ENCODE assay signal across 17 cellular contexts in genomic region chr7:111873963-111874693, GRCh38.
A peak's percentile ranks its signal among the peaks of the same experiment; 100 is the strongest.
DNase-seq lines count a peak whose midpoint lies in the region; ATAC-seq, FAIRE-seq and TF ChIP-seq lines count a peak whose summit lies in the region.
"Had no signal": no experiment of that assay in that cellular context is flagged by ENCODE, and none has a peak within 500 bp of the region (broad histone marks: within the 10 kb centered on the region; RNA-seq: fewer than 3 reads in every experiment).

No MANE protein-coding gene starts in this region.

- H3K27me3 Mint-ChIP-seq in stimulated activated naive CD8-positive, alpha-beta T cell treated with anti-CD3 and anti-CD28 coated beads, Interleukin-15, amount 100 ng/mL, for 72 hours: peaks cover 13% of the 10 kb centered on the region

- H3K4me1 ChIP-seq in heart left ventricle (peaks cover 0 to 23% (median 14%) of the 10 kb centered on the region in 12 donors), kidney (ENCODE audit: control insufficient read depth in 1 of 2, insufficient read depth in 1 of 2, low read depth in 1 of 2, low read length in 2 of 2) (peaks cover 7 to 16% of the 10 kb centered on the region in 2 donors), upper lobe of left lung (peaks cover 6 to 12% (median 9%) of the 10 kb centered on the region in 4 donors)

- DNase-seq in heart left ventricle (no peak), Right ventricle myocardium superior (no peak), dermis microvascular lymphatic vessel endothelial cell (ENCODE audit: low read depth in 2 of 2) (peak; percentile 14 to 66), kidney (no peak), upper lobe of left lung (no peak), GM19239 (ENCODE audit: insufficient read length, low spot score) (no peak)
- DNase-seq in stimulated activated naive CD8-positive, alpha-beta T cell treated with anti-CD3 and anti-CD28 coated beads, Interleukin-15, amount 100 ng/mL, for 72 hours: no peak
- no peak for DNase-seq in stimulated activated CD4-positive, alpha-beta T cell treated with anti-CD3 and anti-CD28 coated beads, Interleukin-4, amount 100 ng/mL, for 1 hour
- DNase-seq: activated effector memory CD4-positive, alpha-beta T cell treated with Interleukin-2 at 50 U/mL for 16 hours; body of pancreas; naive thymus-derived CD8-positive, alpha-beta T cell; NCI-H1436; NCI-H526 had no signal

- peaks cover 0 to 27% (median 6%) of the 10 kb centered on the region in 9 donors for H3K36me3 ChIP-seq in heart left ventricle
- H3K36me3 ChIP-seq in kidney (ENCODE audit: control insufficient read depth in 1 of 2, insufficient read depth in 2 of 2, low read length in 2 of 2): no peaks in the 10 kb centered on the region
- H3K36me3 ChIP-seq in upper lobe of left lung: peaks cover 0 to 62% (median 5%) of the 10 kb centered on the region in 4 donors
- H3K36me3 ChIP-seq: suprapubic skin had no signal

- H3K27me3 ChIP-seq in heart left ventricle: no peaks in the 10 kb centered on the region
- H3K27me3 ChIP-seq in upper lobe of left lung: no peaks in the 10 kb centered on the region
- H3K27me3 ChIP-seq: body of pancreas, suprapubic skin had no signal

- WGBS in heart left ventricle, 4 donors: 26 to 53% (median 37%) methylated on average over 2 of the region's 2 CpGs
- 25 to 52% methylated on average over 2 of the region's 2 CpGs for WGBS in upper lobe of left lung, 2 donors

- H3K9me3 ChIP-seq in heart left ventricle (peaks cover 0 to 4% (median 0%) of the 10 kb centered on the region in 12 donors), kidney (ENCODE audit: control insufficient read depth in 1 of 2, low read length in 2 of 2) (no peaks in the 10 kb centered on the region), upper lobe of left lung (no peaks in the 10 kb centered on the region)
- H3K9me3 ChIP-seq: body of pancreas, suprapubic skin had no signal

- ATAC-seq in heart left ventricle (peak in 3 of 4 donors; percentile 43 to 82 (median 55)), Right ventricle myocardium superior (ENCODE audit: poor library complexity) (no peak), upper lobe of left lung (ENCODE audit: low FRiP score in 2 of 2) (peak in 1 of 2 donors; percentile 37)
- no peak for ATAC-seq in stimulated activated naive CD8-positive, alpha-beta T cell treated with anti-CD3 and anti-CD28 coated beads, Interleukin-15, amount 100 ng/mL, for 72 hours
- ATAC-seq: body of pancreas; naive thymus-derived CD8-positive, alpha-beta T cell had no signal

- H3K4me3 Mint-ChIP-seq in stimulated activated naive CD8-positive, alpha-beta T cell treated with anti-CD3 and anti-CD28 coated beads, Interleukin-15, amount 100 ng/mL, for 72 hours: no peak overlapping the region
- H3K4me3 Mint-ChIP-seq: IgD-negative memory B cell; naive thymus-derived CD8-positive, alpha-beta T cell had no signal

- TF ChIP-seq POLR2A in heart left ventricle (IDR thresholded peaks at IDR 0.05) (no peak), upper lobe of left lung (IDR thresholded peaks at IDR 0.05) (no peak)

- H3K9me3 Mint-ChIP-seq in stimulated activated naive CD8-positive, alpha-beta T cell treated with anti-CD3 and anti-CD28 coated beads, Interleukin-15, amount 100 ng/mL, for 72 hours: peaks cover 0 to 6% of the 10 kb centered on the region in 2 donors

- intact Hi-C loops in heart left ventricle (cut with DNase I): loop anchor here in 1 of 10 donors (5.0 kb wide), 1 partner anchor 333 kb away; the partner anchor contains the start of genes DOCK4 and ZNF277
- intact Hi-C loops in Right ventricle myocardium superior (cut with DNase I): no loop called here
- intact Hi-C loops in kidney (cut with DNase I): no loop called here

- H3K4me1 Mint-ChIP-seq in stimulated activated naive CD8-positive, alpha-beta T cell treated with anti-CD3 and anti-CD28 coated beads, Interleukin-15, amount 100 ng/mL, for 72 hours: no peaks in the 10 kb centered on the region
- H3K4me1 Mint-ChIP-seq: IgD-negative memory B cell; naive thymus-derived CD8-positive, alpha-beta T cell had no signal

- no peak for TF ChIP-seq CTCF in heart left ventricle (IDR thresholded peaks at IDR 0.05)
- TF ChIP-seq CTCF in kidney (IDR thresholded peaks at IDR 0.05; ENCODE audit: borderline replicate concordance, extremely low read depth, insufficient read depth): no peak
- TF ChIP-seq CTCF in upper lobe of left lung (IDR thresholded peaks at IDR 0.05): no peak

- no peak overlapping the region for H3K4me3 ChIP-seq in heart left ventricle
- peak overlapping the region in 1 of 2 donors; percentile 8 for H3K4me3 ChIP-seq in kidney (ENCODE audit: low read length in 2 of 2)
- H3K4me3 ChIP-seq in upper lobe of left lung: no peak overlapping the region
- H3K4me3 ChIP-seq: body of pancreas, suprapubic skin had no signal

- H3K27ac ChIP-seq in heart left ventricle (peak overlapping the region in 9 of 12 donors; percentile 41 to 79 (median 50)), kidney (ENCODE audit: low read depth in 2 of 2, low read length in 2 of 2) (peak overlapping the region; percentile 4 to 5), upper lobe of left lung (peak overlapping the region in 3 of 4 donors; percentile 15 to 55 (median 19))
- H3K27ac ChIP-seq: epithelial cell of prostate, suprapubic skin had no signal

- no peak for TF ChIP-seq EP300 in upper lobe of left lung (IDR thresholded peaks at IDR 0.05)

- H3K27ac Mint-ChIP-seq in stimulated activated naive CD8-positive, alpha-beta T cell treated with anti-CD3 and anti-CD28 coated beads, Interleukin-15, amount 100 ng/mL, for 72 hours: no peak overlapping the region
- H3K27ac Mint-ChIP-seq: IgD-negative memory B cell; naive thymus-derived CD8-positive, alpha-beta T cell had no signal

- no peak overlapping the region for H3K9ac ChIP-seq in kidney (ENCODE audit: low read length in 2 of 2)

- FAIRE-seq in kidney (lab: Jason Lieb, UNC) (no peak), GM19239 (lab: Jason Lieb, UNC) (no peak)
- FAIRE-seq: keratinocyte had no signal

Comparison
In these comparisons a context has a peak if more than half of its experiments do, and no peak if none do; other contexts are left out.
1. ATAC-seq: peak in heart left ventricle (3 of 4); none in Right ventricle myocardium superior (single experiment) and stimulated activated naive CD8-positive, alpha-beta T cell treated with anti-CD3 and anti-CD28 coated beads, Interleukin-15, amount 100 ng/mL, for 72 hours (single experiment).
2. DNase-seq: peak in dermis microvascular lymphatic vessel endothelial cell (2 of 2); none in heart left ventricle (0 of 5), Right ventricle myocardium superior (single experiment), kidney (single experiment), upper lobe of left lung (0 of 2), stimulated activated naive CD8-positive, alpha-beta T cell treated with anti-CD3 and anti-CD28 coated beads, Interleukin-15, amount 100 ng/mL, for 72 hours (0 of 2), GM19239 (single experiment) and stimulated activated CD4-positive, alpha-beta T cell treated with anti-CD3 and anti-CD28 coated beads, Interleukin-4, amount 100 ng/mL, for 1 hour (single experiment).
3. Peak in every context shown above with its lines, with median percentiles within 50 percentile points of each other: H3K27ac ChIP-seq.